ENCODE assay signal across 8 cellular contexts in the genomic region with DNA sequence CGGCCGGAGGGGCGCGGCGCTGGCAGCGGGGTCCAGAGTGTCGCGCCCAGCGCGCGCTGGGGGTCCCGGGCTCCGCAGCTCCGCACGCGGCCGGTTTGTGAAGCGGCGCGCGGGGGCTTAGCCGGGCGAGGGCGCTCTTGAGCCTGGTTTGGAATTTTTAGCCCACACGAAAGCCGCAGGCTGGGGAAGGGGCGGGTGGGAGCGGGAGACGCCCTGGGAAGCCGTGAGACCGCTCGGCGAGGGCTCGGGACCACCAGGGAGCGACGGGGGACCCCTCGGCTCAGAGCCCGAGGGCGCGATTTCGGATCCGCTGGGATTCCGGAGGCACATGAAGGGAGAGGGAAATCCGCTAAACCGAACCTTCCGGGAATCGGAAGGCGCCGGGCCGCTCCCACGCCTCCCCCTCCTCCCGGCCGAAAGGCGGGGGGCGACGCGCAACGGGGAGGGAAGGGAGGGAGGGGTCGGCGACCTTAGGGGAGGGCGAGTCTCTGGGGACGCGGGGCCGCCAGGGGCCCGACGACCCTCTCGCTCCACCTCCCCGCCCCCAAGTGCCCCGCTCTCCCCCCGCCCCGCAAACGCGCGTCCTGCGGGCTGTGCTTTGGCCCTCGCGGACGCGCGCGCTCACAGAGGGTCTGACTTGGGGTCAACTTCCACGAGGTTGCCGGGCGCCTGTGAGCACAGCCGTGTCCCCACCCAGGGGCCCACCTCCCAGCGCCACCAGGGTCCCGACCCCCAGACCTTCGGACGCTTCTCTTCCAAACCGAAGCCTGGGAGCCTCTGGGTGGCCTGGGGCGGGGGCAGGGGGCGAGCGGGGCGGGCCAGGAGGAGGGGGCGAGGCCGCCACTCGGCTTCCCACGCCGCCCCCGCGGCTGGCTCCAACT. TPM values are rescaled to one million over a fixed set of nuclear protein-coding genes. Genes with fewer than 3 reads are reported as not detected.
DNase-seq lines count a peak whose midpoint lies in the region; ATAC-seq, FAIRE-seq and TF ChIP-seq lines count a peak whose summit lies in the region.

No MANE protein-coding gene starts in this region.

- H3K9ac ChIP-seq in kidney (ENCODE audit: low read length in 2 of 2): no peak overlapping the region

- no peak for ATAC-seq in GM18517 (IDR thresholded peaks at IDR 0.05; ENCODE audit: unreplicated experiment)
- no peak for ATAC-seq in GM19397 (IDR thresholded peaks at IDR 0.05; ENCODE audit: unreplicated experiment)

- TF ChIP-seq CTCF in kidney (IDR thresholded peaks at IDR 0.05; ENCODE audit: borderline replicate concordance, extremely low read depth, insufficient read depth): peak; percentile 93

- peak overlapping the region in 1 of 2 donors; percentile 37 for H3K4me3 ChIP-seq in kidney (ENCODE audit: low read length in 2 of 2)

- no peak for FAIRE-seq in kidney (lab: Jason Lieb, UNC)

- in situ Hi-C loops in KBM-7 (cut with MboI; ENCODE audit: low pct_unique_long_range_greater_than_20kb, low sequenced_read_pairs): no loop called here

- H3K27ac ChIP-seq in kidney (ENCODE audit: low read depth in 2 of 2, low read length in 2 of 2): no peak overlapping the region

- peak; percentile 34 for DNase-seq in COR-L47 (lab: John Stamatoyannopoulos, UW)
- DNase-seq in KBM-7: peak; percentile 72
- DNase-seq in T1000 (lab: John Stamatoyannopoulos, UW): peak; percentile 20
- DNase-seq in cerebellar cortex (ENCODE audit: low spot score): peak; percentile 36
- DNase-seq in kidney: peak; percentile 83
- DNase-seq in stimulated activated CD4-positive, alpha-beta T cell treated with anti-CD3 and anti-CD28 coated beads, Interleukin-1b, Interleukin-23, amount 100 ng/mL, for 1 hour (ENCODE audit: low read depth in 2 of 2): peak; percentile 9 to 46

- intact Hi-C loops in kidney (cut with DNase I): no loop called here

- H3K9me3 ChIP-seq in kidney (ENCODE audit: control insufficient read depth in 1 of 2, low read length in 2 of 2): no peaks in the 10 kb centered on the region

- no peaks in the 10 kb centered on the region for H3K36me3 ChIP-seq in kidney (ENCODE audit: control insufficient read depth in 1 of 2, insufficient read depth in 2 of 2, low read length in 2 of 2)

- peaks cover 0 to 10% of the 10 kb centered on the region in 2 donors for H3K4me1 ChIP-seq in kidney (ENCODE audit: control insufficient read depth in 1 of 2, insufficient read depth in 1 of 2, low read depth in 1 of 2, low read length in 2 of 2)

RNA-seq across cellular contexts. Expression of gene ELFN1, which starts 5.1 kb away (rescaled TPM):
- 3.8 TPM for total RNA-seq in kidney
- 3.5 TPM for polyA plus RNA-seq in kidney (ENCODE audit: insufficient read depth, low read depth, low replicate concordance)

Comparison
In these comparisons a context has a peak if more than half of its experiments do, and no peak if none do; other contexts are left out.
1. DNase-seq: peak in every context shown above with its lines; median percentile 83 in kidney; 72 in KBM-7; 36 in cerebellar cortex; 34 in COR-L47; 28 in stimulated activated CD4-positive, alpha-beta T cell treated with anti-CD3 and anti-CD28 coated beads, Interleukin-1b, Interleukin-23, amount 100 ng/mL, for 1 hour; 20 in T1000.